In the genomic region with DNA sequence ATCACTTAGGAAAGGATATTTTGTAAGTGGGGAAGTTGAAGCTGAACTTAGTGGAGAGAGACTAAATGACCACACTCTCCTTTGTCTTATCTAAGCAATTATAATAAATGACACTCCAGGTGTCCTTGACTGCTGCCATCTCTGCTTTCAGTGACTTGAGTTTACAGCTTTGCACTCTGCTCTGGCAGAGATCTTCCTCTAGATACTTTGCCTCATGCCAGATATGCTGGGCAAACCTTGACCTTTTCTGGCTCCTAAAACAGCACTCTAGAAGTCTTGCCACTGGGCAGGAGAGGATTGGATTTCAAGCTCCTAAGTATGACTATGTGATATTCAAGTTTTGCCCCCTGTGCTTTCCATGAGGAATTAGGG, we compare ENCODE assay signal across 1 cellular context.
TF ChIP-seq lines count a peak whose summit lies in the region.

No MANE protein-coding gene starts in this region.

TF ChIP-seq in GM12878, 131 proteins besides CTCF, POLR2A, EP300 and RAD21 (continued from another document):
- TF ChIP-seq, protein P1, sequence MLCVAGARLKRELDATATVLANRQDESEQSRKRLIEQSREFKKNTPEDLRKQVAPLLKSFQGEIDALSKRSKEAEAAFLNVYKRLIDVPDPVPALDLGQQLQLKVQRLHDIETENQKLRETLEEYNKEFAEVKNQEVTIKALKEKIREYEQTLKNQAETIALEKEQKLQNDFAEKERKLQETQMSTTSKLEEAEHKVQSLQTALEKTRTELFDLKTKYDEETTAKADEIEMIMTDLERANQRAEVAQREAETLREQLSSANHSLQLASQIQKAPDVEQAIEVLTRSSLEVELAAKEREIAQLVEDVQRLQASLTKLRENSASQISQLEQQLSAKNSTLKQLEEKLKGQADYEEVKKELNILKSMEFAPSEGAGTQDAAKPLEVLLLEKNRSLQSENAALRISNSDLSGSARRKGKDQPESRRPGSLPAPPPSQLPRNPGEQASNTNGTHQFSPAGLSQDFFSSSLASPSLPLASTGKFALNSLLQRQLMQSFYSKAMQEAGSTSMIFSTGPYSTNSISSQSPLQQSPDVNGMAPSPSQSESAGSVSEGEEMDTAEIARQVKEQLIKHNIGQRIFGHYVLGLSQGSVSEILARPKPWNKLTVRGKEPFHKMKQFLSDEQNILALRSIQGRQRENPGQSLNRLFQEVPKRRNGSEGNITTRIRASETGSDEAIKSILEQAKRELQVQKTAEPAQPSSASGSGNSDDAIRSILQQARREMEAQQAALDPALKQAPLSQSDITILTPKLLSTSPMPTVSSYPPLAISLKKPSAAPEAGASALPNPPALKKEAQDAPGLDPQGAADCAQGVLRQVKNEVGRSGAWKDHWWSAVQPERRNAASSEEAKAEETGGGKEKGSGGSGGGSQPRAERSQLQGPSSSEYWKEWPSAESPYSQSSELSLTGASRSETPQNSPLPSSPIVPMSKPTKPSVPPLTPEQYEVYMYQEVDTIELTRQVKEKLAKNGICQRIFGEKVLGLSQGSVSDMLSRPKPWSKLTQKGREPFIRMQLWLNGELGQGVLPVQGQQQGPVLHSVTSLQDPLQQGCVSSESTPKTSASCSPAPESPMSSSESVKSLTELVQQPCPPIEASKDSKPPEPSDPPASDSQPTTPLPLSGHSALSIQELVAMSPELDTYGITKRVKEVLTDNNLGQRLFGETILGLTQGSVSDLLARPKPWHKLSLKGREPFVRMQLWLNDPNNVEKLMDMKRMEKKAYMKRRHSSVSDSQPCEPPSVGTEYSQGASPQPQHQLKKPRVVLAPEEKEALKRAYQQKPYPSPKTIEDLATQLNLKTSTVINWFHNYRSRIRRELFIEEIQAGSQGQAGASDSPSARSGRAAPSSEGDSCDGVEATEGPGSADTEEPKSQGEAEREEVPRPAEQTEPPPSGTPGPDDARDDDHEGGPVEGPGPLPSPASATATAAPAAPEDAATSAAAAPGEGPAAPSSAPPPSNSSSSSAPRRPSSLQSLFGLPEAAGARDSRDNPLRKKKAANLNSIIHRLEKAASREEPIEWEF (IDR thresholded peaks at IDR 0.05; ENCODE audit: insufficient replicate concordance, low read depth, low read length), result no peak
- TF ChIP-seq EGR1 (IDR thresholded peaks at IDR 0.05; ENCODE audit: borderline replicate concordance in 1 of 2, low read depth in 2 of 2, low read length in 2 of 2), result no peak
- TF ChIP-seq SRF (IDR thresholded peaks at IDR 0.05; ENCODE audit: low read depth in 2 of 2, low read length in 2 of 2), result no peak
- TF ChIP-seq SPI1 (IDR thresholded peaks at IDR 0.05; ENCODE audit: borderline replicate concordance, insufficient read depth, low read depth, low read length), result no peak
